Comparison of ENCODE assay signal across 1 cellular context in genomic region chr1:23960291-23960718, GRCh38.
TF ChIP-seq lines count a peak whose summit lies in the region.

No MANE protein-coding gene starts in this region.

TF ChIP-seq in GM12878, 131 proteins besides CTCF, POLR2A, EP300 and RAD21 (continued from another document):
- no peak for TF ChIP-seq BHLHE40 (IDR thresholded peaks at IDR 0.05; ENCODE audit: borderline replicate concordance in 1 of 2, low read depth in 2 of 2, low read length in 1 of 2)
